In genomic region chr2:143083636-143084035, GRCh38 we compare ENCODE assay signal across 9 cellular contexts. TPM values are rescaled to one million over a fixed set of nuclear protein-coding genes. Genes with fewer than 3 reads are reported as not detected.
A peak's percentile ranks its signal among the peaks of the same experiment; 100 is the strongest.
DNase-seq lines count a peak whose midpoint lies in the region; ATAC-seq and TF ChIP-seq lines count a peak whose summit lies in the region.
"Had no signal": no experiment of that assay in that cellular context is flagged by ENCODE, and none has a peak within 500 bp of the region (broad histone marks: within the 10 kb centered on the region; RNA-seq: fewer than 3 reads in every experiment).

No MANE protein-coding gene starts in this region.

- intact Hi-C loops in activated CD4-positive, alpha-beta memory T cell treated with anti-CD3 and anti-CD28 coated beads for 36 hours (cut with micrococcal nuclease): loop anchor here (1.0 to 10.0 kb wide), 3 partner anchors 27 to 651 kb away; no protein-coding TSS in a partner anchor
- intact Hi-C loops in head of caudate nucleus (cut with DNase I): no loop called here

- CTCF ChIA-PET in activated CD4-positive, alpha-beta memory T cell treated with anti-CD3 and anti-CD28 coated beads for 36 hours (lab: Charles Lee): interaction anchor here (1.8 to 2.1 kb wide), 4 partner anchors 27 to 175 kb away, joined by 6 to 10 read pairs (median 8); no protein-coding TSS in a partner anchor

- no peaks in the 10 kb centered on the region for H3K36me3 Mint-ChIP-seq in activated CD4-positive, alpha-beta memory T cell treated with anti-CD3 and anti-CD28 coated beads for 36 hours
- no peaks in the 10 kb centered on the region for H3K36me3 Mint-ChIP-seq in memory B cell

- ATAC-seq in HG02885 (IDR thresholded peaks at IDR 0.05; ENCODE audit: poor library complexity, unreplicated experiment) (peak; percentile 34), memory B cell (ENCODE audit: low read depth) (peak; percentile 64), HG03457 (IDR thresholded peaks at IDR 0.05; ENCODE audit: unreplicated experiment) (no peak)
- ATAC-seq: K562 had no signal

- peak overlapping the region; percentile 11 for H3K27ac Mint-ChIP-seq in activated CD4-positive, alpha-beta memory T cell treated with anti-CD3 and anti-CD28 coated beads for 36 hours
- H3K27ac Mint-ChIP-seq in memory B cell: no peak overlapping the region

- no peaks in the 10 kb centered on the region for H3K9me3 Mint-ChIP-seq in activated CD4-positive, alpha-beta memory T cell treated with anti-CD3 and anti-CD28 coated beads for 36 hours
- no peaks in the 10 kb centered on the region for H3K9me3 Mint-ChIP-seq in memory B cell

- DNase-seq in COLO829 (ENCODE audit: low spot score): peak; percentile 62
- DNase-seq in activated CD4-positive, alpha-beta memory T cell treated with anti-CD3 and anti-CD28 coated beads for 36 hours: no peak
- no peak for DNase-seq in memory B cell (ENCODE audit: low spot score in 2 of 2)
- DNase-seq in GM20000 (ENCODE audit: low spot score): no peak
- no peak for DNase-seq in NCI-H1930 (lab: John Stamatoyannopoulos, UW)
- DNase-seq in head of caudate nucleus: no peak

- TF ChIP-seq CTCF in GM20000 (IDR thresholded peaks at IDR 0.05; ENCODE audit: extremely low read depth, missing control alignments): no peak

- H3K27me3 Mint-ChIP-seq in activated CD4-positive, alpha-beta memory T cell treated with anti-CD3 and anti-CD28 coated beads for 36 hours: no peaks in the 10 kb centered on the region
- no peaks in the 10 kb centered on the region for H3K27me3 Mint-ChIP-seq in memory B cell

- POLR2A ChIA-PET in activated CD4-positive, alpha-beta memory T cell treated with anti-CD3 and anti-CD28 coated beads for 36 hours (lab: Charles Lee): no interaction called here

- H3K4me1 Mint-ChIP-seq in activated CD4-positive, alpha-beta memory T cell treated with anti-CD3 and anti-CD28 coated beads for 36 hours (ENCODE audit: low read depth): peaks cover 29% of the 10 kb centered on the region
- H3K4me1 Mint-ChIP-seq in memory B cell: no peaks in the 10 kb centered on the region

- no peak overlapping the region for H3K4me3 Mint-ChIP-seq in activated CD4-positive, alpha-beta memory T cell treated with anti-CD3 and anti-CD28 coated beads for 36 hours
- H3K4me3 Mint-ChIP-seq in memory B cell: no peak overlapping the region

RNA-seq across cellular contexts. Expression of gene ARHGAP15, which starts 45.6 kb away (rescaled TPM):
- total RNA-seq in activated CD4-positive, alpha-beta memory T cell treated with anti-CD3 and anti-CD28 coated beads for 36 hours: 10 to 100 TPM; 70.2 to 71.2 TPM
